ENCODE assay signal across 10 cellular contexts in genomic region chr11:5620606-5621521, GRCh38. TPM values are rescaled to one million over a fixed set of nuclear protein-coding genes. Genes with fewer than 3 reads are reported as not detected.
A peak's percentile ranks its signal among the peaks of the same experiment; 100 is the strongest.
DNase-seq lines count a peak whose midpoint lies in the region; ATAC-seq, FAIRE-seq and TF ChIP-seq lines count a peak whose summit lies in the region.
"Had no signal": no experiment of that assay in that cellular context is flagged by ENCODE, and none has a peak within 500 bp of the region (broad histone marks: within the 10 kb centered on the region; RNA-seq: fewer than 3 reads in every experiment).

No MANE protein-coding gene starts in this region.

- H3K9me3 Mint-ChIP-seq in HFFc6: no peaks in the 10 kb centered on the region
- no peaks in the 10 kb centered on the region for H3K9me3 Mint-ChIP-seq in astrocyte (ENCODE audit: unreplicated experiment)
- H3K9me3 Mint-ChIP-seq: central memory CD8-positive, alpha-beta T cell had no signal

- TF ChIP-seq CTCF in HFFc6 (IDR thresholded peaks at IDR 0.05): no peak
- TF ChIP-seq CTCF in astrocyte (IDR thresholded peaks at IDR 0.05; ENCODE audit: insufficient read depth, low read depth, low read length): no peak
- TF ChIP-seq CTCF in smooth muscle cell (IDR thresholded peaks at IDR 0.05; ENCODE audit: borderline replicate concordance, insufficient read depth, poor library complexity, severe bottlenecking): no peak

- H3F3A ChIP-seq in smooth muscle cell (ENCODE audit: low read depth): peaks cover 12% of the 10 kb centered on the region

- no peaks in the 10 kb centered on the region for H3K9me3 ChIP-seq in astrocyte (ENCODE audit: insufficient read depth, low read depth, low read length)
- no peaks in the 10 kb centered on the region for H3K9me3 ChIP-seq in smooth muscle cell (replicated peaks; ENCODE audit: low read depth)

- H2AFZ ChIP-seq in astrocyte (ENCODE audit: low read depth, low read length) (no peak overlapping the region), smooth muscle cell (ENCODE audit: low read depth) (peak overlapping the region; percentile 9)

- H3K27me3 Mint-ChIP-seq in HFFc6 (ENCODE audit: insufficient read depth) (no peaks in the 10 kb centered on the region), astrocyte (ENCODE audit: low read depth, unreplicated experiment) (no peaks in the 10 kb centered on the region)
- H3K27me3 Mint-ChIP-seq: central memory CD8-positive, alpha-beta T cell had no signal

- H3K79me2 ChIP-seq in astrocyte (ENCODE audit: insufficient read depth, low read length) (no peaks in the 10 kb centered on the region), smooth muscle cell (ENCODE audit: low read depth) (no peaks in the 10 kb centered on the region)

- H3K9ac ChIP-seq in astrocyte (ENCODE audit: low read length) (peak overlapping the region; percentile 83), smooth muscle cell (ENCODE audit: low read depth) (peak overlapping the region; percentile 65)

- ATAC-seq in GM18907 (IDR thresholded peaks at IDR 0.05; ENCODE audit: unreplicated experiment) (no peak), HG02973 (IDR thresholded peaks at IDR 0.05; ENCODE audit: unreplicated experiment) (no peak), HG02981 (IDR thresholded peaks at IDR 0.05; ENCODE audit: unreplicated experiment) (no peak)

- peak; percentile 9 for FAIRE-seq in astrocyte (lab: Jason Lieb, UNC)

- H3K27ac Mint-ChIP-seq in HFFc6: peak overlapping the region; percentile 98
- H3K27ac Mint-ChIP-seq in astrocyte (ENCODE audit: unreplicated experiment): peak overlapping the region; percentile 88

- H3K27ac ChIP-seq in astrocyte (ENCODE audit: low read depth, low read length) (peak overlapping the region; percentile 97), smooth muscle cell (ENCODE audit: low read depth) (peak overlapping the region; percentile 88)

- no peaks in the 10 kb centered on the region; the same call in 1 of the 2 replicates for H3K36me3 Mint-ChIP-seq in HFFc6 (ENCODE audit: low read depth)
- no peaks in the 10 kb centered on the region for H3K36me3 Mint-ChIP-seq in astrocyte (ENCODE audit: low read depth, unreplicated experiment)

- H3K4me1 Mint-ChIP-seq in HFFc6 (ENCODE audit: low read depth) (peaks cover 63% of the 10 kb centered on the region), astrocyte (ENCODE audit: low read depth, unreplicated experiment) (peaks cover 30% of the 10 kb centered on the region)

- WGBS in smooth muscle cell (ENCODE audit: low lambda C conversion rate): 14% methylated on average over 3 of the region's 3 CpGs

- DNase-seq in HFFc6 (peak; percentile 96), astrocyte (ENCODE audit: low read depth) (peak; percentile 90), iPS-NIHi7 (ENCODE audit: extremely low spot score) (peak; percentile 14), smooth muscle cell (lab: John Stamatoyannopoulos, UW; ENCODE audit: unreplicated experiment) (no peak), NCI-H2107 treated with DMSO at 0.1 percent for 48 hours (lab: John Stamatoyannopoulos, UW; ENCODE audit: unreplicated experiment) (no peak)
- DNase-seq: NCI-H2081 treated with DMSO at 0.1 percent for 48 hours had no signal

- peaks cover 43% of the 10 kb centered on the region for H3K4me1 ChIP-seq in astrocyte (ENCODE audit: insufficient read depth, low read length)
- peaks cover 14% of the 10 kb centered on the region for H3K4me1 ChIP-seq in smooth muscle cell (ENCODE audit: low read depth)

- H3K4me3 ChIP-seq in astrocyte (ENCODE audit: insufficient read depth, low read depth, low read length): peak overlapping the region; percentile 31
- peak overlapping the region; percentile 4 for H3K4me3 ChIP-seq in smooth muscle cell

- H3K27me3 ChIP-seq in astrocyte (ENCODE audit: insufficient read depth, low read length): no peaks in the 10 kb centered on the region
- no peaks in the 10 kb centered on the region for H3K27me3 ChIP-seq in smooth muscle cell (ENCODE audit: low read depth)

- no peaks in the 10 kb centered on the region for H3K36me3 ChIP-seq in astrocyte (ENCODE audit: insufficient read depth, low read length)
- H3K36me3 ChIP-seq in smooth muscle cell (ENCODE audit: low read depth): no peaks in the 10 kb centered on the region

- H3K4me2 ChIP-seq in astrocyte (ENCODE audit: low read length): peak overlapping the region; percentile 80
- peak overlapping the region; percentile 67 for H3K4me2 ChIP-seq in smooth muscle cell

- H3K4me3 Mint-ChIP-seq in HFFc6 (peak overlapping the region; percentile 79), astrocyte (ENCODE audit: unreplicated experiment) (peak overlapping the region; percentile 64)
- H3K4me3 Mint-ChIP-seq: central memory CD8-positive, alpha-beta T cell had no signal

- H4K20me1 ChIP-seq in astrocyte (ENCODE audit: insufficient read depth, low read length) (no peaks in the 10 kb centered on the region), smooth muscle cell (ENCODE audit: low read depth) (no peaks in the 10 kb centered on the region)

RNA-seq across cellular contexts. Expression of gene TRIM34, which starts 3.9 kb away (rescaled TPM):
- 1 to 10 TPM; 3.8 to 6.9 (median 4.9) TPM for total RNA-seq in HFFc6 (2021; fragmentation: NEBNext Ultra II Directional; extraction: Animal tissue kit (Norgen Biotek cat#: 25700))
- total RNA-seq in astrocyte (1.2 and 4.6 TPM in 2 replicates), smooth muscle cell (6.7 and 7.5 TPM in 2 replicates)
- 4.1 and 6.3 TPM in 2 replicates for polyA plus RNA-seq in smooth muscle cell

RNA-seq across cellular contexts. Expression of gene TRIM6, which starts 24.4 kb away (rescaled TPM):
- total RNA-seq in HFFc6 (2021; fragmentation: NEBNext Ultra II Directional; extraction: Animal tissue kit (Norgen Biotek cat#: 25700)): 1 to 10 TPM; 4.0 to 9.0 (median 6.6) TPM
- total RNA-seq in astrocyte: 17.6 and 23.9 TPM in 2 replicates
- total RNA-seq in smooth muscle cell: 5.6 and 10.0 TPM in 2 replicates
- polyA plus RNA-seq in smooth muscle cell: 3.7 and 11.7 TPM in 2 replicates

RNA-seq across cellular contexts. Expression of gene OR52B6, which starts 40.2 kb away (rescaled TPM):
- total RNA-seq in HFFc6 (2021; fragmentation: NEBNext Ultra II Directional; extraction: Animal tissue kit (Norgen Biotek cat#: 25700)): not detected
- not detected in 2 replicates for total RNA-seq in astrocyte
- not detected in 2 replicates for total RNA-seq in smooth muscle cell
- polyA plus RNA-seq in smooth muscle cell: not detected in 2 replicates

Comparison
In these comparisons a context has a peak if more than half of its experiments do, and no peak if none do; other contexts are left out.
1. DNase-seq: peak in HFFc6 (single experiment), astrocyte (single experiment) and iPS-NIHi7 (single experiment); none in smooth muscle cell (single experiment) and NCI-H2107 treated with DMSO at 0.1 percent for 48 hours (single experiment).